1 cellular context compared by ENCODE assay signal in the genomic region with DNA sequence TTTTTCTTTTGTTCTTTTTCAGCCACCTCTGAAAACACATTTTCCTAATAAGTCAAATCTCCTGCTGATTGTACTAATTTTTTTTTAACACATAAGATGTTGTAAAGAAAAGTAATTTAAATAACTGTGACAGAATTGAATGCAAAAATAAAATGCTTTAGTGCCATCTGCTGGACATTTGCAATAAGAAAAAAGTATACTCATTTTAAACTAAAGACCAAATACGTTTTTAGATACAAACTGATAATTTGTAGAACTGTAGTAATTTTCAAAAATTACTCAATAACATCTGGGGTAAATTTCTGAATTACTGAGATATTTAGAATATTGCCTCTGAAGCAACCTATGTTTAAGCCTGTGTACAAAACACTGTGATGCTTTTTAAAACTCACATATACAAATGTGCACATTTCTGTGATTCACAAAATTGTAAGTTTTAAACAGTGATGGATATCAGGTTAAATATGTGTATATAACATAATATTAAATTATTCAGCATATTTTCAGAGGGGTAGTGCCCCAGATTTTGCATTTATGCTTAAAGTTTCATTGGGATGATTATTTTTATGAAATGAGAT.
TF ChIP-seq lines count a peak whose summit lies in the region.

No MANE protein-coding gene starts in this region.

TF ChIP-seq in SK-N-SH treated with all-trans-retinoic acid at 6 μM for 48 hours, 23 proteins besides CTCF, POLR2A, EP300 and RAD21 (continued from another document):
- no peak for TF ChIP-seq TSHZ2 (CRISPR knock-in tag; IDR thresholded peaks at IDR 0.05)
- no peak for TF ChIP-seq BACH2 (CRISPR knock-in tag; IDR thresholded peaks at IDR 0.05; ENCODE audit: borderline replicate concordance)
- TF ChIP-seq ZNF8 (CRISPR knock-in tag; IDR thresholded peaks at IDR 0.05), result no peak
- no peak for TF ChIP-seq ISL1 (CRISPR knock-in tag; IDR thresholded peaks at IDR 0.05)
- TF ChIP-seq GLIS3 (CRISPR knock-in tag; IDR thresholded peaks at IDR 0.05), result no peak
- TF ChIP-seq ZC3H10 (CRISPR knock-in tag; IDR thresholded peaks at IDR 0.05), result no peak
- no peak for TF ChIP-seq POU6F1 (CRISPR knock-in tag; IDR thresholded peaks at IDR 0.05; ENCODE audit: borderline replicate concordance, low read depth)
- no peak for TF ChIP-seq ZFP30 (CRISPR knock-in tag; IDR thresholded peaks at IDR 0.05)
